ENCODE assay signal across 8 cellular contexts in the genomic region with DNA sequence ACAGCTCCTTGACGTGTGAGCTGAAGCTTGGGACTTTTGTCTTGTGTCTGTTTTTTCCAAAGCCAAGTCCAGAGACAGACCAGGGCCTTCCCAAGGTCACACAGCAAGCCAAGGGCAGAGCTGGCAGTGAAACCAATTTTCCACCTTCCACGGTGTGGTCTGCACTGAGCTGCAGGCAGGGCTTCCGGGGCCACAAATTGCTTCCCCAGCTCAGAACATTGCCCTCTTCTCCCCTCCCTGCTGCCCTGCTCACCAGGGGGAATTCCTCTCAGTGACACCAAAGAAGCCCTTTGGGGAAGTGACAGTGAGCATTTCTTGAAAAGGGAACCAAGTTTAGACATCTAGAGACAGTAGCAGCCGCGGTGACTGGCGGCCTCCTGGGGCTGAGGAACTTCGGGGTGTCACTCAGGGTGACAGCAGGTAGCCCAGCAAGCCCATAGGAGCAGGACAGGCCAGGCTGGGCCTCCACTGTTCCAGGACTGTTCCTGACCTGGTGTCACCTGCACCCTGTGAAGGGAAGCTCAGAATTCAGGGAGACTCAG. TPM values are rescaled to one million over a fixed set of nuclear protein-coding genes. Genes with fewer than 3 reads are reported as not detected.
DNase-seq lines count a peak whose midpoint lies in the region; ATAC-seq and TF ChIP-seq lines count a peak whose summit lies in the region.

No MANE protein-coding gene starts in this region.

- peak overlapping the region; percentile 60 for H3K27ac ChIP-seq in naive thymus-derived CD4-positive, alpha-beta T cell (ENCODE audit: low read depth, low read length)
- H3K27ac ChIP-seq in upper lobe of right lung = peak overlapping the region; percentile 71

- peaks cover 53% of the 10 kb centered on the region for H3K4me1 Mint-ChIP-seq in activated naive CD4-positive, alpha-beta T cell treated with anti-CD3 and anti-CD28 coated beads, Interleukin-2, amount 50 U/mL, for 24 hours
- H3K4me1 Mint-ChIP-seq in naive thymus-derived CD4-positive, alpha-beta T cell = peaks cover 29 to 60% (median 40%) of the 10 kb centered on the region in 7 donors

- H3K27ac Mint-ChIP-seq in activated naive CD4-positive, alpha-beta T cell treated with anti-CD3 and anti-CD28 coated beads, Interleukin-2, amount 50 U/mL, for 24 hours = peak overlapping the region; percentile 92
- H3K27ac Mint-ChIP-seq in naive thymus-derived CD4-positive, alpha-beta T cell = peak overlapping the region; percentile 78 to 93 (median 84)

- POLR2A ChIA-PET in naive thymus-derived CD4-positive, alpha-beta T cell (lab: Charles Lee) = interaction anchor here (0.6 to 3.4 kb wide), 9 partner anchors 8 to 853 kb away, joined by 3 to 25 read pairs (median 5); a partner anchor contains a TSS

- H3K4me1 ChIP-seq in naive thymus-derived CD4-positive, alpha-beta T cell (ENCODE audit: control insufficient read depth in 2 of 2, insufficient read depth in 2 of 2, low read length in 2 of 2) = peaks cover 39 to 42% of the 10 kb centered on the region in 2 donors
- H3K4me1 ChIP-seq in upper lobe of right lung = peaks cover 43% of the 10 kb centered on the region

- no peaks in the 10 kb centered on the region for H3K36me3 ChIP-seq in naive thymus-derived CD4-positive, alpha-beta T cell (ENCODE audit: control insufficient read depth in 2 of 3, insufficient read depth in 3 of 3, low read length in 3 of 3)
- H3K36me3 ChIP-seq in upper lobe of right lung = no peaks in the 10 kb centered on the region

- H3K36me3 Mint-ChIP-seq in activated naive CD4-positive, alpha-beta T cell treated with anti-CD3 and anti-CD28 coated beads, Interleukin-2, amount 50 U/mL, for 24 hours = no peaks in the 10 kb centered on the region
- peaks cover 0 to 2% (median 0%) of the 10 kb centered on the region in 5 donors for H3K36me3 Mint-ChIP-seq in naive thymus-derived CD4-positive, alpha-beta T cell

- CTCF ChIA-PET in naive thymus-derived CD4-positive, alpha-beta T cell (lab: Charles Lee) = interaction anchor here (0.7 to 7.5 kb wide), 12 partner anchors 8 to 389 kb away, joined by 3 to 189 read pairs (median 4); no protein-coding TSS in a partner anchor

- no peaks in the 10 kb centered on the region for H3K9me3 Mint-ChIP-seq in activated naive CD4-positive, alpha-beta T cell treated with anti-CD3 and anti-CD28 coated beads, Interleukin-2, amount 50 U/mL, for 24 hours
- H3K9me3 Mint-ChIP-seq in naive thymus-derived CD4-positive, alpha-beta T cell = no peaks in the 10 kb centered on the region

- TF ChIP-seq CTCF in upper lobe of right lung (IDR thresholded peaks at IDR 0.05) = no peak

- no peaks in the 10 kb centered on the region for H3K9me3 ChIP-seq in naive thymus-derived CD4-positive, alpha-beta T cell (ENCODE audit: control insufficient read depth in 2 of 3, low read length in 3 of 3)
- no peaks in the 10 kb centered on the region for H3K9me3 ChIP-seq in upper lobe of right lung

- peak; percentile 95 for DNase-seq in SKM-1 (lab: John Stamatoyannopoulos, UW; ENCODE audit: unreplicated experiment)
- DNase-seq in naive thymus-derived CD4-positive, alpha-beta T cell = peak; percentile 54 to 85 (median 70)
- DNase-seq in upper lobe of right lung = no peak
- DNase-seq in NCI-H2196 (lab: John Stamatoyannopoulos, UW; ENCODE audit: unreplicated experiment) = no peak
- no peak for DNase-seq in HUDEP-2 (lab: John Stamatoyannopoulos, UW; ENCODE audit: unreplicated experiment in 76 of 76)

- peak overlapping the region; percentile 75 for H3K4me3 Mint-ChIP-seq in activated naive CD4-positive, alpha-beta T cell treated with anti-CD3 and anti-CD28 coated beads, Interleukin-2, amount 50 U/mL, for 24 hours
- peak overlapping the region; percentile 52 to 82 (median 74) for H3K4me3 Mint-ChIP-seq in naive thymus-derived CD4-positive, alpha-beta T cell

- no peaks in the 10 kb centered on the region for H3K27me3 Mint-ChIP-seq in activated naive CD4-positive, alpha-beta T cell treated with anti-CD3 and anti-CD28 coated beads, Interleukin-2, amount 50 U/mL, for 24 hours
- H3K27me3 Mint-ChIP-seq in naive thymus-derived CD4-positive, alpha-beta T cell = no peaks in the 10 kb centered on the region

- ATAC-seq in GM18873 (IDR thresholded peaks at IDR 0.05; ENCODE audit: low FRiP score, unreplicated experiment) (peak; percentile 61), HG03045 (IDR thresholded peaks at IDR 0.05; ENCODE audit: unreplicated experiment) (peak; percentile 57), upper lobe of right lung (peak; percentile 79)
- ATAC-seq in naive thymus-derived CD4-positive, alpha-beta T cell = peak; percentile 89

- intact Hi-C loops in naive thymus-derived CD4-positive, alpha-beta T cell (cut with micrococcal nuclease) = loop anchor here (1.0 to 10.0 kb wide), 6 partner anchors 14 to 1567 kb away; a partner anchor contains a TSS
- intact Hi-C loops in upper lobe of right lung (cut with DNase I) = no loop called here

- peak overlapping the region; percentile 49 for H3K4me3 ChIP-seq in naive thymus-derived CD4-positive, alpha-beta T cell (ENCODE audit: low read length)
- H3K4me3 ChIP-seq in upper lobe of right lung = no peak overlapping the region

- H3K27me3 ChIP-seq in naive thymus-derived CD4-positive, alpha-beta T cell (ENCODE audit: control insufficient read depth in 2 of 2, insufficient read depth in 2 of 2, low read length in 2 of 2) = no peaks in the 10 kb centered on the region
- H3K27me3 ChIP-seq in upper lobe of right lung = no peaks in the 10 kb centered on the region

RNA-seq across cellular contexts. Expression of a gene that starts 9.2 kb away (rescaled TPM):
- 1 to 10 TPM; 3.1 to 6.7 (median 4.4) TPM for total RNA-seq in naive thymus-derived CD4-positive, alpha-beta T cell
- polyA plus RNA-seq in naive thymus-derived CD4-positive, alpha-beta T cell = 10 to 100 TPM; 11.2 to 25.6 TPM
- total RNA-seq in upper lobe of right lung = 3.6 TPM

RNA-seq across cellular contexts. Expression of a gene that starts 18.3 kb away (rescaled TPM):
- 1 to 10 TPM in 1 of 5 experiments, under 1 TPM in 4; 0.17 to 1.3 (median 0.60) TPM for total RNA-seq in naive thymus-derived CD4-positive, alpha-beta T cell
- not detected for polyA plus RNA-seq in naive thymus-derived CD4-positive, alpha-beta T cell
- 1.3 TPM for total RNA-seq in upper lobe of right lung

Comparison
In these comparisons a context has a peak if more than half of its experiments do, and no peak if none do; other contexts are left out.
1. DNase-seq: peak in SKM-1 (single experiment) and naive thymus-derived CD4-positive, alpha-beta T cell (9 of 9); none in upper lobe of right lung (single experiment), NCI-H2196 (single experiment) and HUDEP-2 (0 of 76).
2. Peak in every context shown above with its lines, with median percentiles within 50 percentile points of each other: ATAC-seq.